1 cellular context compared by ENCODE assay signal in genomic region chr18:80026363-80026762, GRCh38.
TF ChIP-seq lines count a peak whose summit lies in the region.

No MANE protein-coding gene starts in this region.

TF ChIP-seq in WTC11, 78 proteins besides CTCF, POLR2A, EP300 and RAD21 (continued from another document):
- TF ChIP-seq AR (CRISPR knock-in tag; IDR thresholded peaks at IDR 0.05) (no peak), ATF2 (CRISPR knock-in tag; IDR thresholded peaks at IDR 0.05; ENCODE audit: borderline replicate concordance, low read depth) (no peak)
